9 cellular contexts compared by ENCODE assay signal in the genomic region with DNA sequence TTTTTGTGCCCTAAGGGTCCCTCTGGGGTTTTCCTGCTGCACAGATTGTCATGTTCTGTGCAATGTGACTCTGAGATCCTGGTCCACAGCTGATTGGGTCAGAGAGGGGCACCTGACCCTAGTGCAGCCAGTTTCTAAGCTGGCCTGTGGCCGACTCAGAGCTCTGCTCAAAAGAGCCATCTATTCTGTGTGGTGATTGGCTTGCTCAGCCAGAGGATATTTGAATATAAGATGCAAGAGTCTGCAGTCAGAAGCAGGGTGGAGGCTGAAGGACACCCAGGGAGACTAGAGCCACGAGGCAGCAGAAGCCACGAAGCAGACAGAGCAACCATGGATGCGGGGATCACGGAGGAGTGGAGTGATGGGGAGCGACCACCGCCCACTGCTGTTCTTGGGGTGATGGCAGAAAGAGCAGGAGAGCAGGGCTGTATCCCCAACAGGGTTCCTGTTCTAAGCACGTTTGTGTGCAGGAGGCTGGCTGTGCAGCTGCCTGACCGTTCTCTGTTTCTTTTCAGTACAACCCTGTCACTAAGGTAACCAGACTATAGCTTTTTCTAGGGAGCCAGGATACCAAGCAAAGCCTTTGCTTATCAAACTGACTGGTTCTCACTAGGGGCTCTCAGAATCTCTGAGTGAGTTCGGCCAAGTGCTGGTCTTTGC. TPM values are rescaled to one million over a fixed set of nuclear protein-coding genes. Genes with fewer than 3 reads are reported as not detected.
DNase-seq lines count a peak whose midpoint lies in the region; ATAC-seq, FAIRE-seq and TF ChIP-seq lines count a peak whose summit lies in the region.
"Had no signal": no experiment of that assay in that cellular context is flagged by ENCODE, and none has a peak within 500 bp of the region (broad histone marks: within the 10 kb centered on the region; RNA-seq: fewer than 3 reads in every experiment).

No MANE protein-coding gene starts in this region.

- H3K4me3 ChIP-seq in gastroesophageal sphincter = no peak overlapping the region
- H3K4me3 ChIP-seq in smooth muscle cell = no peak overlapping the region

- no peak for TF ChIP-seq POLR2A in gastroesophageal sphincter (IDR thresholded peaks at IDR 0.05)

- TF ChIP-seq EP300 in gastroesophageal sphincter (IDR thresholded peaks at IDR 0.05) = no peak

- TF ChIP-seq CTCF in gastroesophageal sphincter (IDR thresholded peaks at IDR 0.05) (no peak), smooth muscle cell (IDR thresholded peaks at IDR 0.05; ENCODE audit: borderline replicate concordance, insufficient read depth, poor library complexity, severe bottlenecking) (no peak), D721Med (IDR thresholded peaks at IDR 0.05; ENCODE audit: insufficient read depth, missing control alignments) (no peak)

- H2AFZ ChIP-seq in smooth muscle cell (ENCODE audit: low read depth) = peak overlapping the region; percentile 20

- peak overlapping the region; percentile 72 to 91 (median 84) for H3K27ac ChIP-seq in gastroesophageal sphincter
- no peak overlapping the region for H3K27ac ChIP-seq in smooth muscle cell (ENCODE audit: low read depth)

- no peak for FAIRE-seq in D721Med (lab: Jason Lieb, UNC)

- H3K9ac ChIP-seq in smooth muscle cell (ENCODE audit: low read depth) = no peak overlapping the region

- H3K27me3 ChIP-seq in gastroesophageal sphincter (no peaks in the 10 kb centered on the region), smooth muscle cell (ENCODE audit: low read depth) (no peaks in the 10 kb centered on the region)

- peak overlapping the region; percentile 30 for H3K4me2 ChIP-seq in smooth muscle cell

- H3K79me2 ChIP-seq in smooth muscle cell (ENCODE audit: low read depth) = no peaks in the 10 kb centered on the region

- H3K4me1 ChIP-seq in gastroesophageal sphincter (peaks cover 3 to 36% (median 14%) of the 10 kb centered on the region in 3 donors), smooth muscle cell (ENCODE audit: low read depth) (peaks cover 15% of the 10 kb centered on the region)

- DNase-seq in Daoy (ENCODE audit: low read depth) = peak; percentile 44
- peak; percentile 26 for DNase-seq in NCI-H526 treated with DMSO at 0.1 percent for 48 hours (lab: John Stamatoyannopoulos, UW)
- DNase-seq in smooth muscle cell (lab: John Stamatoyannopoulos, UW; ENCODE audit: unreplicated experiment) = no peak
- no peak for DNase-seq in ureter (ENCODE audit: low spot score)
- DNase-seq in D721Med (ENCODE audit: insufficient read length, low spot score) = no peak
- DNase-seq in NCI-H446 (lab: John Stamatoyannopoulos, UW) = no peak
- DNase-seq: naive B cell had no signal

- WGBS in gastroesophageal sphincter (ENCODE audit: low coverage in 1 of 2), 2 donors = 39 to 60% methylated on average over 1 to 6 of the region's 10 CpGs
- 73% methylated on average over 10 of the region's 10 CpGs for WGBS in smooth muscle cell (ENCODE audit: low lambda C conversion rate)

- H3F3A ChIP-seq in smooth muscle cell (ENCODE audit: low read depth) = no peaks in the 10 kb centered on the region

- H3K9me3 ChIP-seq in gastroesophageal sphincter = no peaks in the 10 kb centered on the region
- no peaks in the 10 kb centered on the region for H3K9me3 ChIP-seq in smooth muscle cell (replicated peaks; ENCODE audit: low read depth)

- ATAC-seq in HG02588 (IDR thresholded peaks at IDR 0.05; ENCODE audit: unreplicated experiment) (peak; percentile 88), gastroesophageal sphincter (peak; percentile 47)

- no peaks in the 10 kb centered on the region for H4K20me1 ChIP-seq in smooth muscle cell (ENCODE audit: low read depth)

- H3K36me3 ChIP-seq in gastroesophageal sphincter = no peaks in the 10 kb centered on the region
- H3K36me3 ChIP-seq in smooth muscle cell (ENCODE audit: low read depth) = no peaks in the 10 kb centered on the region

RNA-seq across cellular contexts. Expression of a gene that starts 19.5 kb away (rescaled TPM):
- total RNA-seq in Daoy (2014; rRNA removed; shearing (Covaris generic)) = 307 and 426 TPM in 2 replicates
- total RNA-seq in gastroesophageal sphincter = 100 to 1,000 TPM; 107 to 229 (median 155) TPM
- 105 and 151 TPM in 2 replicates for total RNA-seq in smooth muscle cell
- polyA plus RNA-seq in smooth muscle cell = 115 and 118 TPM in 2 replicates
- total RNA-seq in ureter = 95.2 TPM

Comparison
In these comparisons a context has a peak if more than half of its experiments do, and no peak if none do; other contexts are left out.
1. DNase-seq: peak in Daoy (single experiment) and NCI-H526 treated with DMSO at 0.1 percent for 48 hours (single experiment); none in smooth muscle cell (single experiment), ureter (single experiment), D721Med (single experiment) and NCI-H446 (0 of 2).